Comparison of ENCODE assay signal across 7 cellular contexts in genomic region chr2:210387074-210387473, GRCh38.
"Had no signal": no experiment of that assay in that cellular context is flagged by ENCODE, and none has a peak within 500 bp of the region (broad histone marks: within the 10 kb centered on the region; RNA-seq: fewer than 3 reads in every experiment).

No MANE protein-coding gene starts in this region.

- H2AFZ ChIP-seq: GM23338 had no signal

- H3K4me3 ChIP-seq: GM23338 had no signal

- FAIRE-seq: H1, H54, HTR-8/SVneo had no signal

- DNase-seq: H9, HCEC 1CT, IMR-90 had no signal

- H3K4me2 ChIP-seq: GM23338 had no signal
